Comparison of ENCODE assay signal across 11 cellular contexts in the genomic region with DNA sequence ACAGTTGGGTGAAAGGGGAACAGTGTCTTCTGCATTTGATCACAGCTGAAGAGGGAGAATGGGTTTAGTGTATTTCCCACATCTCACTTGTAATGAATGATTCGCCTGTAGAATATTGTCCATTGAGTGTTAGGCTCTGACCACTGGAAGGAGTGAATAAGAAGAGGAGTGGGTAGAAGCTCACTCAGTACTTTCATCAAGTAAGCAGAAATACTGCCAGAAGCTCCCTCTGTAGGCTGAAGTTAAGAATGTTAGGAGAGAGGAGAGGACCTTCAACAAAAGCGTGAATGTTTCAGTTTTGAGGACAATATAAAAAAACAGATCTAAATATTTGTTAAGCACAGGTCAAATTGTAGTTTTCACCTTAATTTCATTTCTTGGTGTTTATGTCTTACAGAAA. TPM values are rescaled to one million over a fixed set of nuclear protein-coding genes. Genes with fewer than 3 reads are reported as not detected.
DNase-seq lines count a peak whose midpoint lies in the region; ATAC-seq and TF ChIP-seq lines count a peak whose summit lies in the region.
"Had no signal": no experiment of that assay in that cellular context is flagged by ENCODE, and none has a peak within 500 bp of the region (broad histone marks: within the 10 kb centered on the region; RNA-seq: fewer than 3 reads in every experiment).

No MANE protein-coding gene starts in this region.

- TF ChIP-seq POLR2A in prostate gland (IDR thresholded peaks at IDR 0.05), result no peak

- 74% methylated on average over 2 of the region's 2 CpGs for WGBS in prostate gland

- intact Hi-C loops in left lung (cut with DNase I) (no loop called here), prostate gland (cut with DNase I) (no loop called here)

- peak in 1 of 2 donors; percentile 21 for TF ChIP-seq CTCF in left lung (IDR thresholded peaks at IDR 0.05)
- peak in 2 of 4 experiments; percentile 9 to 12 for TF ChIP-seq CTCF in prostate gland (IDR thresholded peaks at IDR 0.05)

- no peaks in the 10 kb centered on the region for H3K9me3 ChIP-seq in left lung
- no peaks in the 10 kb centered on the region for H3K9me3 ChIP-seq in prostate gland

- H3K27ac ChIP-seq in left lung (no peak overlapping the region), prostate gland (no peak overlapping the region)

- H3K27me3 ChIP-seq in left lung (no peaks in the 10 kb centered on the region), prostate gland (replicated peaks; ENCODE audit: insufficient read depth) (no peaks in the 10 kb centered on the region)

- DNase-seq in AML-193 (lab: John Stamatoyannopoulos, UW) (peak; percentile 4 to 17), HT-29 (ENCODE audit: low spot score) (peak; percentile 38), amniotic stem cell (lab: John Stamatoyannopoulos, UW) (peak; percentile 31), left lung (no peak), NCI-H345 treated with DMSO at 0.1 percent for 48 hours (lab: John Stamatoyannopoulos, UW; ENCODE audit: unreplicated experiment) (no peak), prostate gland (ENCODE audit: low spot score) (no peak)
- no peak for DNase-seq in stimulated activated CD4-positive, alpha-beta T cell treated with anti-CD3 and anti-CD28 coated beads, Interleukin-4, amount 100 ng/mL, for 24 hours
- DNase-seq: activated naive CD8-positive, alpha-beta T cell treated with anti-CD3 and anti-CD28 coated beads, Interleukin-2, amount 10 ng/mL, durations not matched to agents 7 days and 5 days; NCI-H2029 treated with DMSO at 0.1 percent for 48 hours; occipital lobe had no signal

- ATAC-seq in left lung, result peak; percentile 49
- ATAC-seq in HG03196 (IDR thresholded peaks at IDR 0.05; ENCODE audit: unreplicated experiment), result no peak

- H3K36me3 ChIP-seq in left lung (peaks cover 0 to 4% of the 10 kb centered on the region in 2 donors), prostate gland (no peaks in the 10 kb centered on the region)

- H3K4me1 ChIP-seq in left lung (no peaks in the 10 kb centered on the region), prostate gland (replicated peaks) (no peaks in the 10 kb centered on the region)

- no peak overlapping the region for H3K4me3 ChIP-seq in left lung
- H3K4me3 ChIP-seq in prostate gland, result no peak overlapping the region

RNA-seq across cellular contexts. Expression of gene FSD1L, which starts 27.5 kb away (rescaled TPM):
- total RNA-seq in HT-29 (2014; rRNA removed; shearing (Covaris generic)), result 0.97 and 2.7 TPM in 2 replicates
- total RNA-seq in left lung, result 1 to 10 TPM; 3.7 to 6.4 TPM
- 1 to 10 TPM; 1.6 to 4.8 TPM for total RNA-seq in prostate gland

Comparison
In these comparisons a context has a peak if more than half of its experiments do, and no peak if none do; other contexts are left out.
1. DNase-seq: peak in AML-193 (2 of 2), HT-29 (single experiment) and amniotic stem cell (single experiment); none in left lung (0 of 2), NCI-H345 treated with DMSO at 0.1 percent for 48 hours (single experiment), stimulated activated CD4-positive, alpha-beta T cell treated with anti-CD3 and anti-CD28 coated beads, Interleukin-4, amount 100 ng/mL, for 24 hours (single experiment) and prostate gland (single experiment).